1 cellular context compared by ENCODE assay signal in the genomic region with DNA sequence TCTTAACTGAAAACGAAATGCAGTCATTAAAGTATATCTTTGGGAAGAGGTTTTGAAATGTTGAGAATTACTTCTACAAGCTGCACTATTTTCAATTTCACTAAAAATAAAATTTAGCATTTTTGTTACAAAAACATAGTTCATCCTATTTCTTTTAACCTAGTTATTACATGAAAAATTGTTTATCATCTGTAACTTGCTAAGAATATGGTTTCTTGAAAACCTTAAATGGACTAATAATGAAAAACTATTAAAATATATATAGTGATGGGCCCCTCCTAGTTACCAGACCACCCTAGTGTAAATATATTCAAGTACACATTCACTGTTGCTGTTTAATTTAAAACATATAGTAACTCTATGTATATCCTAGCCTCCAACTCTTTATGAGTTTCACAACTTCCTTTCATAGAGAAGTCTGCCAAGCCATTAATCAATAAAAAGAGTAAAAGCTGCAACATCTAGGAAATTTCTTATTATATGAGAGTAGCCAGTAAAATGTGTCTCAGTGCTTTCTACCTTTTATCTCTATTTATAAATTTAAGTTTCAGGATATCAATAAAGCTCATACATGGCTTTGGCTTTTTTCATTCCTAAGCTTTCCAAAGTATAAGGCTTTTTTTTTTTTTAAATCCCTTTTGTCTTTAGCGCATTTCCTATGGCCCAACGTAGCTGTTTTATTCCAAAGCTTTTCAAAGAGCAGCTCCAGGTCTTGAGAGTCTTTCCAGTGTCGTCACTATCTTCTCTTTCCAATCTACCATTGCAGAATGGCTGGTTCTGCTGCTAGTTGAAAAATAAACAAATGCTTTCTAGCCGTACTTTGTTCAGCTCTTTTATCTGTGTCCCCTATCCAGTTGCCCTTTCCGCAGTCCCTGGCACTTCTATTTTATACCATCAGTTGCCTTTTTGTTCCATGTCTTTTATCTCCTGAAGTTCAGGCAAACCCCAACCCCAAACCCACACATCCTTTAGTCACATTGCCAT.
TF ChIP-seq lines count a peak whose summit lies in the region.

No MANE protein-coding gene starts in this region.

TF ChIP-seq in HepG2, 621 proteins besides CTCF, POLR2A, EP300 and RAD21 (continued from another document):
- TF ChIP-seq, protein P1, sequence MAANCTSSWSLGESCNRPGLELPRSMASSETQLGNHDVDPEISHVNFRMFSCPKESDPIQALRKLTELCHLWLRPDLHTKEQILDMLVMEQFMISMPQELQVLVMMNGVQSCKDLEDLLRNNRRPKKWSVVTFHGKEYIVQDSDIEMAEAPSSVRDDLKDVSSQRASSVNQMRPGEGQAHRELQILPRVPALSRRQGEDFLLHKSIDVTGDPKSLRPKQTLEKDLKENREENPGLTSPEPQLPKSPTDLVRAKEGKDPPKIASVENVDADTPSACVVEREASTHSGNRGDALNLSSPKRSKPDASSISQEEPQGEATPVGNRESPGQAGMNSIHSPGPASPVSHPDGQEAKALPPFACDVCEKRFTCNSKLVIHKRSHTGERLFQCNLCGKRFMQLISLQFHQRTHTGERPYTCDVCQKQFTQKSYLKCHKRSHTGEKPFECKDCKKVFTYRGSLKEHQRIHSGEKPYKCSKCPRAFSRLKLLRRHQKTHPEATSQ (CRISPR knock-in tag; IDR thresholded peaks at IDR 0.05; ENCODE audit: borderline replicate concordance), result no peak
- TF ChIP-seq MTA3 (CRISPR knock-in tag; IDR thresholded peaks at IDR 0.05), result no peak
- no peak for TF ChIP-seq ARNT (IDR thresholded peaks at IDR 0.05)
- TF ChIP-seq, protein P2, sequence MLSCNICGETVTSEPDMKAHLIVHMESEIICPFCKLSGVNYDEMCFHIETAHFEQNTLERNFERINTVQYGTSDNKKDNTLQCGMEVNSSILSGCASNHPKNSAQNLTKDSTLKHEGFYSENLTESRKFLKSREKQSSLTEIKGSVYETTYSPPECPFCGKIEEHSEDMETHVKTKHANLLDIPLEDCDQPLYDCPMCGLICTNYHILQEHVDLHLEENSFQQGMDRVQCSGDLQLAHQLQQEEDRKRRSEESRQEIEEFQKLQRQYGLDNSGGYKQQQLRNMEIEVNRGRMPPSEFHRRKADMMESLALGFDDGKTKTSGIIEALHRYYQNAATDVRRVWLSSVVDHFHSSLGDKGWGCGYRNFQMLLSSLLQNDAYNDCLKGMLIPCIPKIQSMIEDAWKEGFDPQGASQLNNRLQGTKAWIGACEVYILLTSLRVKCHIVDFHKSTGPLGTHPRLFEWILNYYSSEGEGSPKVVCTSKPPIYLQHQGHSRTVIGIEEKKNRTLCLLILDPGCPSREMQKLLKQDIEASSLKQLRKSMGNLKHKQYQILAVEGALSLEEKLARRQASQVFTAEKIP (CRISPR knock-in tag; IDR thresholded peaks at IDR 0.05; ENCODE audit: borderline replicate concordance), result no peak
- TF ChIP-seq, protein P3, sequence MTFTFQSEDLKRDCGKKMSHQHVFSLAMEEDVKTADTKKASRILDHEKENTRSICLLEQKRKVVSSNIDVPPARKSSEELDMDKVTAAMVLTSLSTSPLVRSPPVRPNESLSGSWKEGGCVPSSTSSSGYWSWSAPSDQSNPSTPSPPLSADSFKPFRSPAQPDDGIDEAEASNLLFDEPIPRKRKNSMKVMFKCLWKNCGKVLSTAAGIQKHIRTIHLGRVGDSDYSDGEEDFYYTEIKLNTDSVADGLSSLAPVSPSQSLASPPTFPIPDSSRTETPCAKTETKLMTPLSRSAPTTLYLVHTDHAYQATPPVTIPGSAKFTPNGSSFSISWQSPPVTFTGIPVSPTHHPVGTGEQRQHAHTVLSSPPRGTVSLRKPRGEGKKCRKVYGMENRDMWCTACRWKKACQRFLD (CRISPR knock-in tag; IDR thresholded peaks at IDR 0.05; ENCODE audit: borderline replicate concordance), result no peak
- TF ChIP-seq HOXA7 (CRISPR knock-in tag; IDR thresholded peaks at IDR 0.05), result no peak
- no peak for TF ChIP-seq NFYC (CRISPR knock-in tag; IDR thresholded peaks at IDR 0.05)
